In genomic region chr11:81987829-81988472, GRCh38 we compare ENCODE assay signal across 10 cellular contexts.
DNase-seq lines count a peak whose midpoint lies in the region; ATAC-seq and TF ChIP-seq lines count a peak whose summit lies in the region.
"Had no signal": no experiment of that assay in that cellular context is flagged by ENCODE, and none has a peak within 500 bp of the region (broad histone marks: within the 10 kb centered on the region; RNA-seq: fewer than 3 reads in every experiment).

No MANE protein-coding gene starts in this region.

- 64 to 69% (median 66%) methylated on average over 3 of the region's 3 CpGs for WGBS in heart left ventricle, 4 donors

- H3K27ac ChIP-seq in heart left ventricle: no peak overlapping the region
- H3K27ac ChIP-seq: heart right ventricle had no signal

- H3K4me3 ChIP-seq in heart left ventricle: no peak overlapping the region
- H3K4me3 ChIP-seq: heart right ventricle had no signal

- peaks cover 0 to 3% (median 0%) of the 10 kb centered on the region in 12 donors for H3K4me1 ChIP-seq in heart left ventricle
- H3K4me1 ChIP-seq: heart right ventricle had no signal

- peaks cover 0 to 20% (median 0%) of the 10 kb centered on the region in 12 donors for H3K9me3 ChIP-seq in heart left ventricle

- ATAC-seq in heart left ventricle (peak in 3 of 4 donors; percentile 45 to 78 (median 47)), Right ventricle myocardium superior (ENCODE audit: poor library complexity) (no peak), HG03439 (IDR thresholded peaks at IDR 0.05; ENCODE audit: unreplicated experiment) (peak; percentile 93)
- ATAC-seq: activated naive CD8-positive, alpha-beta T cell treated with anti-CD3 and anti-CD28 coated beads, Interleukin-2, amount 50 U/mL, for 24 hours had no signal

- no peak for TF ChIP-seq CTCF in heart left ventricle (IDR thresholded peaks at IDR 0.05)

- no peaks in the 10 kb centered on the region for H3K27me3 ChIP-seq in heart left ventricle
- H3K27me3 ChIP-seq: heart right ventricle had no signal

- intact Hi-C loops in heart left ventricle (cut with DNase I) (no loop called here), Right ventricle myocardium superior (cut with DNase I) (no loop called here)

- DNase-seq in heart left ventricle (no peak), Right ventricle myocardium superior (no peak), fibroblast of gingiva (ENCODE audit: low read depth) (peak; percentile 46), ureter (ENCODE audit: low spot score) (peak; percentile 72), GF-D8 (lab: John Stamatoyannopoulos, UW) (no peak), SIG-M5 treated with dmso at 0.1 percent for 504 hours (lab: John Stamatoyannopoulos, UW; ENCODE audit: unreplicated experiment) (no peak), NCI-H2107 (lab: John Stamatoyannopoulos, UW) (no peak)
- DNase-seq: activated naive CD8-positive, alpha-beta T cell treated with anti-CD3 and anti-CD28 coated beads, Interleukin-2, amount 50 U/mL, for 24 hours; heart right ventricle had no signal

- TF ChIP-seq POLR2A in heart left ventricle (IDR thresholded peaks at IDR 0.05): no peak

- H3K36me3 ChIP-seq in heart left ventricle: no peaks in the 10 kb centered on the region
- H3K36me3 ChIP-seq: heart right ventricle had no signal

Comparison
In these comparisons a context has a peak if more than half of its experiments do, and no peak if none do; other contexts are left out.
1. DNase-seq: peak in fibroblast of gingiva (single experiment) and ureter (single experiment); none in heart left ventricle (0 of 5), Right ventricle myocardium superior (single experiment), GF-D8 (single experiment), SIG-M5 treated with dmso at 0.1 percent for 504 hours (single experiment) and NCI-H2107 (single experiment).